ENCODE assay signal across 1 cellular context in genomic region chr6:11309947-11310665, GRCh38.
TF ChIP-seq lines count a peak whose summit lies in the region.

No MANE protein-coding gene starts in this region.

TF ChIP-seq in GM12878, 131 proteins besides CTCF, POLR2A, EP300 and RAD21 (continued from another document):
- TF ChIP-seq BCLAF1 (IDR thresholded peaks at IDR 0.05) (no peak), IKZF1 (conservative IDR thresholded peaks at IDR 0.05) (no peak), MYB (IDR thresholded peaks at IDR 0.05; ENCODE audit: borderline replicate concordance, low read depth, low read length) (no peak), SPI1 (IDR thresholded peaks at IDR 0.05; ENCODE audit: borderline replicate concordance, insufficient read depth, low read depth, low read length) (no peak), KLF5 (IDR thresholded peaks at IDR 0.05; ENCODE audit: partially characterized antibody) (no peak), USF2 (IDR thresholded peaks at IDR 0.05; ENCODE audit: borderline replicate concordance, low read depth, low read length) (no peak), GABPA (IDR thresholded peaks at IDR 0.05; ENCODE audit: low read depth) (no peak), SIX5 (IDR thresholded peaks at IDR 0.05; ENCODE audit: low read depth, low read length, severe bottlenecking) (no peak), MEF2A (IDR thresholded peaks at IDR 0.05; ENCODE audit: insufficient read depth, low read depth, low read length) (no peak), ETV6 (conservative IDR thresholded peaks at IDR 0.05 in 1 of 2, IDR thresholded peaks at IDR 0.05 in 1 of 2; ENCODE audit: borderline replicate concordance in 1 of 2, low read depth in 1 of 2) (no peak), REST (IDR thresholded peaks at IDR 0.05; ENCODE audit: low read depth, low read length) (no peak), CREB1 (IDR thresholded peaks at IDR 0.05; ENCODE audit: low read depth) (no peak), CBX3 (IDR thresholded peaks at IDR 0.05; ENCODE audit: borderline replicate concordance, low read depth) (no peak), ZNF687 (IDR thresholded peaks at IDR 0.05) (no peak), NFYA (IDR thresholded peaks at IDR 0.05; ENCODE audit: borderline replicate concordance, low read depth, low read length) (no peak), ZBTB11 (CRISPR knock-in tag; IDR thresholded peaks at IDR 0.05) (no peak), ZSCAN29 (IDR thresholded peaks at IDR 0.05) (no peak)
